14 cellular contexts compared by ENCODE assay signal in the genomic region with DNA sequence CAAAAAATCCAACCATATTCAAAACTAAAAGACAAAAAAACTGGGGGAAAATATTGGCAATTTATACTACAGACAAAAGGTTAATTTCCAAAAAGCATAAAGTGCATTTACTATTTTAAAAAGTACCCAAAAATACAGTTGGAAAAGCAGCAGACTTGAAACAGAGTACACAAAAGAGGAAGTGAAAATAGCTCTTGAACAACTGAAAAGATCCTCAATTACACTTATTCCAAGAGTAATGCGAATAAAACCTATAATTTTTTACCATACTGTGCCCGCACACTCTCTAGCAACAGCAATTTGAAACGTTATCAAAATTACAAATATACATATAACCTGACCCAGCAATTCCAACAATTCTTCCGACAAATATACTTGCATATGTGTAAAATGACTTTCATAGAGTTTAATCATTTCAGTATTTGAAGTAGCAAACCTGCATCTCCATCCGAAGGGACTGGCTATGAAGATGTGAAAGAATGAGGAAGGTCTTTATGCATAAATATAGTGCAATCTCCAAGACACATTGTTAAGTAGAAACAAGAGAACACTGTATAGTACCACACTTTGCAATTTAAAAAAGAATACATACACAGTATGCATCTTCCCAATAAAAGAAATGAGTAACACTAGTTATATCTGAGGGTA. TPM values are rescaled to one million over a fixed set of nuclear protein-coding genes. Genes with fewer than 3 reads are reported as not detected.
DNase-seq lines count a peak whose midpoint lies in the region; ATAC-seq and TF ChIP-seq lines count a peak whose summit lies in the region.
"Had no signal": no experiment of that assay in that cellular context is flagged by ENCODE, and none has a peak within 500 bp of the region (broad histone marks: within the 10 kb centered on the region; RNA-seq: fewer than 3 reads in every experiment).

No MANE protein-coding gene starts in this region.

- peaks cover 0 to 54% (median 7%) of the 10 kb centered on the region in 4 donors for H3K36me3 ChIP-seq in sigmoid colon

- H3K9me3 ChIP-seq in sigmoid colon = peaks cover 0 to 4% (median 0%) of the 10 kb centered on the region in 4 donors

- peak; percentile 83 for ATAC-seq in GM18861 (IDR thresholded peaks at IDR 0.05; ENCODE audit: unreplicated experiment)
- ATAC-seq in GM21528 (IDR thresholded peaks at IDR 0.05; ENCODE audit: low FRiP score, unreplicated experiment) = peak; percentile 85
- peak; percentile 51 for ATAC-seq in HG03139 (IDR thresholded peaks at IDR 0.05; ENCODE audit: unreplicated experiment)

- no peak for TF ChIP-seq POLR2A in sigmoid colon (IDR thresholded peaks at IDR 0.05)

- no peak for TF ChIP-seq CTCF in GM10266 (IDR thresholded peaks at IDR 0.05; ENCODE audit: control insufficient read depth, insufficient read depth, low read depth, missing control alignments)
- no peak for TF ChIP-seq CTCF in sigmoid colon (IDR thresholded peaks at IDR 0.05)

- no peaks in the 10 kb centered on the region for H3K27me3 ChIP-seq in sigmoid colon
- H3K27me3 ChIP-seq: SJCRH30 had no signal

- H3K4me1 ChIP-seq in sigmoid colon = no peaks in the 10 kb centered on the region
- H3K4me1 ChIP-seq: SJCRH30 had no signal

- no peak for TF ChIP-seq EP300 in sigmoid colon (IDR thresholded peaks at IDR 0.05)

- DNase-seq in SKM-1 (lab: John Stamatoyannopoulos, UW; ENCODE audit: unreplicated experiment) (peak; percentile 8), NCI-H2107 treated with DMSO at 0.1 percent for 48 hours (lab: John Stamatoyannopoulos, UW; ENCODE audit: unreplicated experiment) (no peak), GM10266 (ENCODE audit: extremely low spot score) (no peak), sigmoid colon (no peak)
- DNase-seq in activated CD4-positive, alpha-beta T cell treated with anti-CD3 and anti-CD28 coated beads for 48 hours = no peak
- DNase-seq: DMS 273 treated with DMSO at 0.1 percent for 48 hours, H9, NCI-H1694, SJCRH30, substantia nigra had no signal

- WGBS in sigmoid colon, 2 donors = 81 to 93% methylated on average over 5 of the region's 5 CpGs

- intact Hi-C loops in sigmoid colon (cut with DNase I) = no loop called here

- no peak overlapping the region for H3K27ac ChIP-seq in sigmoid colon
- H3K27ac ChIP-seq: epithelial cell of prostate, SJCRH30 had no signal

- H3K4me3 ChIP-seq in sigmoid colon = no peak overlapping the region
- H3K4me3 ChIP-seq: SJCRH30 had no signal

RNA-seq across cellular contexts. Expression of gene ALG5, which starts 25.4 kb away (rescaled TPM):
- 10 to 100 TPM; 21.9 to 36.0 (median 29.6) TPM for total RNA-seq in sigmoid colon
- 10 to 100 TPM; 15.0 to 44.9 (median 17.3) TPM for polyA plus RNA-seq in sigmoid colon

RNA-seq across cellular contexts. Expression of gene EXOSC8, which starts 26.8 kb away (rescaled TPM):
- total RNA-seq in sigmoid colon = 10 to 100 TPM; 19.7 to 32.8 (median 27.6) TPM
- 10 to 100 TPM; 19.7 to 40.8 (median 22.2) TPM for polyA plus RNA-seq in sigmoid colon

RNA-seq across cellular contexts. Expression of gene SMAD9, which starts 53.7 kb away (rescaled TPM):
- 10 to 100 TPM; 21.7 to 33.3 (median 27.8) TPM for total RNA-seq in sigmoid colon
- polyA plus RNA-seq in sigmoid colon = 1 to 10 TPM; 1.2 to 4.3 (median 2.5) TPM
